ENCODE assay signal across 19 cellular contexts in the genomic region with DNA sequence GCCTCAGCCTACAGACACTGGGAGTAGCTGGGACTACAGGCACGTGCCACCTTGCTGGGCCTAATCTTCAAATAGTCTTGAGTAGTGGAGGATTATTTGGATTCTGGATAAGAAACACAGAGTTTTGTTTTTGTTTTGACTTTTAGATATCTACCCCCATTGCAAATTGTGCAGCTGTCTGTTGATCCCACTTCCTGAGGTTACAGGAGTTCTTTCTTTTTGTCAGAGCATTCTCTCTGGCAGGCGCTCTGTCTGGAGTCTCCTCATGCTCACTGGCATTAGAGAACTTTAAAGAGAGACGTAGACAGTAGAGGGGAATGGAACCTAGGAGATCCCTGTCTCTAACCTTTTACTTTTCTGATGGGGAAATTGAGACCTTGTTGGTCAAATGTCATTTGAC. TPM values are rescaled to one million over a fixed set of nuclear protein-coding genes. Genes with fewer than 3 reads are reported as not detected.
"Had no signal": no experiment of that assay in that cellular context is flagged by ENCODE, and none has a peak within 500 bp of the region (broad histone marks: within the 10 kb centered on the region; RNA-seq: fewer than 3 reads in every experiment).

No MANE protein-coding gene starts in this region.

- H3K4me3 ChIP-seq: prostate gland, right lobe of liver, testis had no signal

- H3K27me3 ChIP-seq: right lobe of liver, testis had no signal

- H3K4me1 ChIP-seq: prostate gland, right lobe of liver had no signal

- H3K4me3 Mint-ChIP-seq: activated CD8-positive, alpha-beta T cell treated with anti-CD3 and anti-CD28 coated beads for 36 hours; stimulated activated naive CD8-positive, alpha-beta T cell treated with anti-CD3 and anti-CD28 coated beads, Interleukin-15, amount 100 ng/mL, for 72 hours had no signal

- H3K27ac Mint-ChIP-seq: activated CD8-positive, alpha-beta T cell treated with anti-CD3 and anti-CD28 coated beads for 36 hours; activated T-cell treated with anti-CD3 and anti-CD28 coated beads, Interleukin-2, amount 50 U/mL, for 72 hours; naive thymus-derived CD4-positive, alpha-beta T cell had no signal

- H3K27ac ChIP-seq: prostate gland, right lobe of liver, testis had no signal

- H3K9me3 Mint-ChIP-seq: activated CD8-positive, alpha-beta T cell treated with anti-CD3 and anti-CD28 coated beads for 36 hours; activated T-cell treated with anti-CD3 and anti-CD28 coated beads, Interleukin-2, amount 50 U/mL, for 72 hours; naive thymus-derived CD4-positive, alpha-beta T cell; stimulated activated naive CD8-positive, alpha-beta T cell treated with anti-CD3 and anti-CD28 coated beads, Interleukin-15, amount 100 ng/mL, for 72 hours had no signal

- DNase-seq: activated CD4-positive, alpha-beta T cell treated with anti-CD3 and anti-CD28 coated beads for 4 hours; activated CD8-positive, alpha-beta memory T cell treated with anti-CD3 and anti-CD28 coated beads, Interleukin-2, amount 50 U/mL, for 4 hours; activated CD8-positive, alpha-beta T cell treated with anti-CD3 and anti-CD28 coated beads for 36 hours; activated T-cell treated with anti-CD3 and anti-CD28 coated beads, Interleukin-2, amount 50 U/mL, for 72 hours; caudate nucleus; cortex of kidney; effector memory CD4-positive, alpha-beta T cell; hippocampal formation; naive thymus-derived CD4-positive, alpha-beta T cell; nucleus accumbens; right lobe of liver; stimulated activated CD4-positive, alpha-beta T cell treated with anti-CD3 and anti-CD28 coated beads, Interleukin-2, amount 100 ng/mL, for 48 hours; stimulated activated CD8-positive, alpha-beta memory T cell treated with anti-CD3 and anti-CD28 coated beads, Interleukin-4, amount 100 ng/mL, for 48 hours; stimulated activated naive CD8-positive, alpha-beta T cell treated with anti-CD3 and anti-CD28 coated beads, Interleukin-15, amount 100 ng/mL, for 72 hours; T-helper 1 cell; testis had no signal

- ATAC-seq: activated CD8-positive, alpha-beta T cell treated with anti-CD3 and anti-CD28 coated beads for 36 hours; activated T-cell treated with anti-CD3 and anti-CD28 coated beads, Interleukin-2, amount 50 U/mL, for 72 hours; naive thymus-derived CD4-positive, alpha-beta T cell; right lobe of liver; stimulated activated naive CD8-positive, alpha-beta T cell treated with anti-CD3 and anti-CD28 coated beads, Interleukin-15, amount 100 ng/mL, for 72 hours had no signal

- H3K36me3 ChIP-seq: prostate gland, right lobe of liver had no signal

- H3K9me3 ChIP-seq: prostate gland, right lobe of liver, testis had no signal

RNA-seq across cellular contexts. Expression of a gene that starts 7.8 kb away (rescaled TPM):
- total RNA-seq: activated CD8-positive, alpha-beta T cell treated with anti-CD3 and anti-CD28 coated beads for 36 hours; activated T-cell treated with anti-CD3 and anti-CD28 coated beads, Interleukin-2, amount 50 U/mL, for 72 hours; epithelial cell of proximal tubule; kidney epithelial cell; naive thymus-derived CD4-positive, alpha-beta T cell had no signal

RNA-seq across cellular contexts. Expression of a gene that starts 12.3 kb away (rescaled TPM):
- total RNA-seq: activated CD8-positive, alpha-beta T cell treated with anti-CD3 and anti-CD28 coated beads for 36 hours had no signal
